In the genomic region with DNA sequence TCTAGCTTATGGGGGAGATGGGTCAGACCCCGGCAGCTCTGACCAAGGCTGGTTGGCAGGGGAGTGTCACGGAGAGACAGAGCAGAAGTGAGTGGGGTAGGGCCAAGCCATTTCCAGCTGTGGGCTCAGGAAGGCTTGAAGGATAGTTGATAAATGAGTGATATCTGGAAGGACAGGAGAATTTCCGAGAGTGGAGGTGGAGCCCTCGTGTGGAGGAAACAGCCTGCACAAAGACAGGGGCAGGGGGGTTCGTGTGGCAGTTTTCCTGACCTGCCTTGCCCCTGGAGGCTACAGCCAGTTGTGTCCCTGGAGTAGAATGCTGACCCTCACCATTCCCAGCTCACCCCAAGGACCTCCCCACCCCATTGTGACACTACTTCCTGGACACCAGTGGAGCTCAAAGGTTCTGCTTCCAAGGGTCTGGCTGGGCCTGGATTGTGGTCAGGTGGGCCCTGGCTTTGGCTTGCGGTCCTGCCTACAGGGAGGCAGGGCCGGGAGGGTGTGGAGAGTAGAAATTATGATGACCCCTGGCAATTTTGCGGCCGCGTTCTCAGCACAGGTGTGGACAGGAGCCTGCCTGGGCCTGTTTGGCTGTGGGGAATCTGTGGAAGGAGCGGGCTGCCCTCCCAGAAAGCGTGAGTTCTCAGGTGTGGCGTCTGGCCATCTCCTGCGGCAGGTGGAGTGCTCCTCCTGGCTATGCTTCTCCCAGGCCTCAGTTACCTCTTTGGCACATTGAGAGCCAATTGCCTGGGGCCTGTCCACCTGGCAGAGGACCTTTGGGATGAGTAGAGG, we compare ENCODE assay signal across 1 cellular context.
TF ChIP-seq lines count a peak whose summit lies in the region.

A gene with protein sequence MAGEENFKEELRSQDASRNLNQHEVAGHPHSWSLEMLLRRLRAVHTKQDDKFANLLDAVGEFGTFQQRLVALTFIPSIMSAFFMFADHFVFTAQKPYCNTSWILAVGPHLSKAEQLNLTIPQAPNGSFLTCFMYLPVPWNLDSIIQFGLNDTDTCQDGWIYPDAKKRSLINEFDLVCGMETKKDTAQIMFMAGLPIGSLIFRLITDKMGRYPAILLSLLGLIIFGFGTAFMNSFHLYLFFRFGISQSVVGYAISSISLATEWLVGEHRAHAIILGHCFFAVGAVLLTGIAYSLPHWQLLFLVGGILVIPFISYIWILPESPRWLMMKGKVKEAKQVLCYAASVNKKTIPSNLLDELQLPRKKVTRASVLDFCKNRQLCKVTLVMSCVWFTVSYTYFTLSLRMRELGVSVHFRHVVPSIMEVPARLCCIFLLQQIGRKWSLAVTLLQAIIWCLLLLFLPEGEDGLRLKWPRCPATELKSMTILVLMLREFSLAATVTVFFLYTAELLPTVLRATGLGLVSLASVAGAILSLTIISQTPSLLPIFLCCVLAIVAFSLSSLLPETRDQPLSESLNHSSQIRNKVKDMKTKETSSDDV (plus strand): TSS at position 400 of the 792 bp plus-strand sequence. CDS start 23,733 bp downstream, outside the sequence.

TF ChIP-seq in GM23338, 12 proteins besides CTCF, POLR2A, EP300 and RAD21 (continued from another document):
- TF ChIP-seq REST (IDR thresholded peaks at IDR 0.05; ENCODE audit: unreplicated experiment), result no peak
- no peak for TF ChIP-seq JUNB (IDR thresholded peaks at IDR 0.05; ENCODE audit: unreplicated experiment)
- TF ChIP-seq EZH2 (IDR thresholded peaks at IDR 0.05; ENCODE audit: low read depth, unreplicated experiment), result no peak
- TF ChIP-seq, protein P1, sequence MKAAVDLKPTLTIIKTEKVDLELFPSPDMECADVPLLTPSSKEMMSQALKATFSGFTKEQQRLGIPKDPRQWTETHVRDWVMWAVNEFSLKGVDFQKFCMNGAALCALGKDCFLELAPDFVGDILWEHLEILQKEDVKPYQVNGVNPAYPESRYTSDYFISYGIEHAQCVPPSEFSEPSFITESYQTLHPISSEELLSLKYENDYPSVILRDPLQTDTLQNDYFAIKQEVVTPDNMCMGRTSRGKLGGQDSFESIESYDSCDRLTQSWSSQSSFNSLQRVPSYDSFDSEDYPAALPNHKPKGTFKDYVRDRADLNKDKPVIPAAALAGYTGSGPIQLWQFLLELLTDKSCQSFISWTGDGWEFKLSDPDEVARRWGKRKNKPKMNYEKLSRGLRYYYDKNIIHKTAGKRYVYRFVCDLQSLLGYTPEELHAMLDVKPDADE (IDR thresholded peaks at IDR 0.05), result no peak
- no peak for TF ChIP-seq STAT1 (IDR thresholded peaks at IDR 0.05; ENCODE audit: unreplicated experiment)
- no peak for TF ChIP-seq ZNF462 (CRISPR knock-in tag; IDR thresholded peaks at IDR 0.05)
- no peak for TF ChIP-seq ZNF114 (CRISPR knock-in tag; IDR thresholded peaks at IDR 0.05)
- no peak for TF ChIP-seq EZH2phosphoT487 (IDR thresholded peaks at IDR 0.05; ENCODE audit: unreplicated experiment)
